Comparison of ENCODE assay signal across 1 cellular context in genomic region chr16:56710181-56710737, GRCh38.
TF ChIP-seq lines count a peak whose summit lies in the region.

No MANE protein-coding gene starts in this region.

TF ChIP-seq in GM23338, 12 proteins besides CTCF, POLR2A, EP300 and RAD21:
- TF ChIP-seq REST (IDR thresholded peaks at IDR 0.05; ENCODE audit: unreplicated experiment) = no peak
- TF ChIP-seq STAT1 (IDR thresholded peaks at IDR 0.05; ENCODE audit: unreplicated experiment) = no peak
- no peak for TF ChIP-seq EZH2phosphoT487 (IDR thresholded peaks at IDR 0.05; ENCODE audit: unreplicated experiment)
- no peak for TF ChIP-seq CREB1 (CRISPR knock-in tag; IDR thresholded peaks at IDR 0.05; ENCODE audit: low read depth)
- no peak for TF ChIP-seq ZNF462 (CRISPR knock-in tag; IDR thresholded peaks at IDR 0.05)
- no peak for TF ChIP-seq NANOG (IDR thresholded peaks at IDR 0.05; ENCODE audit: borderline replicate concordance)
- no peak for TF ChIP-seq EZH2 (IDR thresholded peaks at IDR 0.05; ENCODE audit: low read depth, unreplicated experiment)
- TF ChIP-seq JUNB (IDR thresholded peaks at IDR 0.05; ENCODE audit: unreplicated experiment) = no peak
- no peak for TF ChIP-seq ZNF331 (CRISPR knock-in tag; IDR thresholded peaks at IDR 0.05; ENCODE audit: low read depth)
- no peak for TF ChIP-seq POLR2AphosphoS5 (IDR thresholded peaks at IDR 0.05; ENCODE audit: low read depth)
- TF ChIP-seq ZNF114 (CRISPR knock-in tag; IDR thresholded peaks at IDR 0.05) = no peak
- no peak for TF ChIP-seq ETS1 (IDR thresholded peaks at IDR 0.05)
